16 cellular contexts compared by ENCODE assay signal in the genomic region with DNA sequence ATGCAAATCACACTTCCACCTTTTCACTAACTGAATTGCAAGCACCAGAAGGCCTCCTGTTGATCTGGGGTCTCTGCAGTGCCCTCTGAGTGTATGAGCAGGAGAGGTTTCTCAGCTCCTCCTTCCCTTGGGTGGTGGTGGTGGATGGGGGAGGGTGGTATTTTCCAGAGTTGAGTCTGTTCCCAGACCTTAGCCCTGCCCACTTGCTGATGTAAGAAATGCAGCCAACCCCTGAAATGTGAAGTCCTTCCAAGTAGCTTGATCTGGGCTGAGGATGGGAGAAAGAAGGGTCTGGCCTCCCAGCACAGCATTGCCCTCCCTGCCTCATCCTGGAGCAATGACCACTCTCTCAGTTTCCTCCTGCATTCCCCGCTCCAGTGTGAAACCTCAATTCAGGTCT. TPM values are rescaled to one million over a fixed set of nuclear protein-coding genes. Genes with fewer than 3 reads are reported as not detected.
DNase-seq lines count a peak whose midpoint lies in the region; ATAC-seq and TF ChIP-seq lines count a peak whose summit lies in the region.
"Had no signal": no experiment of that assay in that cellular context is flagged by ENCODE, and none has a peak within 500 bp of the region (broad histone marks: within the 10 kb centered on the region; RNA-seq: fewer than 3 reads in every experiment).

No MANE protein-coding gene starts in this region.

- no peak for ATAC-seq in HG02852 (IDR thresholded peaks at IDR 0.05; ENCODE audit: unreplicated experiment)
- ATAC-seq: CD8-positive, alpha-beta T cell; naive thymus-derived CD4-positive, alpha-beta T cell; T-helper 17 cell had no signal

- no peak overlapping the region for H3K9ac ChIP-seq in endodermal cell (ENCODE audit: extremely low read depth, low read length, poor library complexity, severe bottlenecking)

- TF ChIP-seq CTCF in endodermal cell (conservative IDR thresholded peaks at IDR 0.05) (no peak), osteoblast (IDR thresholded peaks at IDR 0.05; ENCODE audit: extremely low read depth, low read depth, low read length) (no peak)

- no peaks in the 10 kb centered on the region for H3K9me3 Mint-ChIP-seq in endodermal cell
- H3K9me3 Mint-ChIP-seq: CD8-positive, alpha-beta T cell had no signal

- peaks cover 34% of the 10 kb centered on the region for H3K4me1 Mint-ChIP-seq in endodermal cell

- DNase-seq in GM03348 (ENCODE audit: low spot score) = peak; percentile 79
- peak; percentile 72 for DNase-seq in NCI-H226
- DNase-seq in endodermal cell = peak; percentile 89
- peak; percentile 92 for DNase-seq in osteoblast (ENCODE audit: insufficient read length, low spot score, missing footprints)
- DNase-seq in superior temporal gyrus (ENCODE audit: extremely low spot score) = no peak
- DNase-seq in inferior parietal cortex (ENCODE audit: extremely low spot score) = no peak
- no peak for DNase-seq in amygdala (lab: John Stamatoyannopoulos, UW)
- DNase-seq: CD8-positive, alpha-beta T cell; naive thymus-derived CD4-positive, alpha-beta T cell; NCI-H345; Peyer's patch; small intestine; T-helper 17 cell had no signal

- H3K36me3 ChIP-seq in endodermal cell (ENCODE audit: control insufficient read depth, insufficient read depth, low read length) (no peaks in the 10 kb centered on the region), osteoblast (ENCODE audit: insufficient read depth, low read length) (no peaks in the 10 kb centered on the region)
- H3K36me3 ChIP-seq: Peyer's patch, tibial artery had no signal

- no peak overlapping the region for H2AFZ ChIP-seq in osteoblast (ENCODE audit: low read length)

- peaks cover 94% of the 10 kb centered on the region for H3K27me3 Mint-ChIP-seq in endodermal cell (ENCODE audit: insufficient read depth)
- H3K27me3 Mint-ChIP-seq: T-helper 17 cell had no signal

- H3K9me3 ChIP-seq in endodermal cell (ENCODE audit: control insufficient read depth, low read length) (no peaks in the 10 kb centered on the region), osteoblast (ENCODE audit: low read depth, low read length) (no peaks in the 10 kb centered on the region)
- H3K9me3 ChIP-seq: MG63, Peyer's patch, tibial artery had no signal

- 96 to 100% methylated on average over 1 of the region's 1 CpG for WGBS in endodermal cell (ENCODE audit: insufficient coverage in 1 of 2, insufficient read length in 1 of 2), 2 experiments

- H3K27ac Mint-ChIP-seq in endodermal cell = no peak overlapping the region
- H3K27ac Mint-ChIP-seq: CD8-positive, alpha-beta T cell; naive thymus-derived CD4-positive, alpha-beta T cell; T-helper 17 cell had no signal

- H3K79me2 ChIP-seq in osteoblast (ENCODE audit: insufficient read depth, low read length) = no peaks in the 10 kb centered on the region

- H3K4me2 ChIP-seq in osteoblast (ENCODE audit: insufficient read depth, low read length) = peak overlapping the region; percentile 76

- no peaks in the 10 kb centered on the region for H4K20me1 ChIP-seq in osteoblast (ENCODE audit: insufficient read depth, low read length)

- H3K36me3 Mint-ChIP-seq in endodermal cell (ENCODE audit: low read depth) = no peaks in the 10 kb centered on the region

- no peak overlapping the region for H3K27ac ChIP-seq in endodermal cell (ENCODE audit: low read depth, low read length)
- H3K27ac ChIP-seq in osteoblast (ENCODE audit: low read depth, low read length) = peak overlapping the region; percentile 30
- H3K27ac ChIP-seq: Peyer's patch, tibial artery had no signal

- H3K4me3 ChIP-seq in endodermal cell (ENCODE audit: low read length) (no peak overlapping the region), osteoblast (ENCODE audit: insufficient read depth, low read length) (peak overlapping the region; percentile 21)
- H3K4me3 ChIP-seq: MG63, Peyer's patch had no signal

- H3K4me1 ChIP-seq in endodermal cell (ENCODE audit: control insufficient read depth, insufficient read depth, low read length) (peaks cover 8% of the 10 kb centered on the region), osteoblast (ENCODE audit: insufficient read depth, low read length) (peaks cover 20% of the 10 kb centered on the region)

- H3K27me3 ChIP-seq in endodermal cell (ENCODE audit: control insufficient read depth, insufficient read depth, low read length, poor library complexity, severe bottlenecking) (peaks cover 67% of the 10 kb centered on the region), osteoblast (ENCODE audit: insufficient read depth, low read length) (peaks cover 5% of the 10 kb centered on the region)
- H3K27me3 ChIP-seq: MG63, tibial artery had no signal

- H3K4me3 Mint-ChIP-seq in endodermal cell = no peak overlapping the region

RNA-seq across cellular contexts. Expression of a gene that starts 6.3 kb away (rescaled TPM):
- under 1 TPM; 0.07 to 0.26 TPM for total RNA-seq in endodermal cell
- 0.36 TPM for polyA plus RNA-seq in endodermal cell (2013, experiment 1 of 2)
- polyA plus RNA-seq in endodermal cell (2013, experiment 2 of 2) = 0.08 TPM
- total RNA-seq in osteoblast = 0.59 and 0.72 TPM in 2 replicates

RNA-seq across cellular contexts. Expression of a gene that starts 15.4 kb away (rescaled TPM):
- total RNA-seq in endodermal cell = not detected
- polyA plus RNA-seq in endodermal cell (2013, experiment 1 of 2) = 0.46 TPM
- polyA plus RNA-seq in endodermal cell (2013, experiment 2 of 2) = 0.29 TPM
- total RNA-seq in osteoblast = not detected in 2 replicates
- total RNA-seq: CD8-positive, alpha-beta T cell; naive thymus-derived CD4-positive, alpha-beta T cell; Peyer's patch; T-helper 17 cell had no signal
- polyA plus RNA-seq: naive thymus-derived CD4-positive, alpha-beta T cell; small intestine had no signal

Comparison
In these comparisons a context has a peak if more than half of its experiments do, and no peak if none do; other contexts are left out.
1. DNase-seq: peak in GM03348 (single experiment), NCI-H226 (single experiment), endodermal cell (single experiment) and osteoblast (single experiment); none in superior temporal gyrus (single experiment), inferior parietal cortex (single experiment) and amygdala (0 of 56).